ENCODE assay signal across 10 cellular contexts in genomic region chr12:76018672-76019071, GRCh38. TPM values are rescaled to one million over a fixed set of nuclear protein-coding genes. Genes with fewer than 3 reads are reported as not detected.
DNase-seq lines count a peak whose midpoint lies in the region; ATAC-seq lines count a peak whose summit lies in the region.
"Had no signal": no experiment of that assay in that cellular context is flagged by ENCODE, and none has a peak within 500 bp of the region (broad histone marks: within the 10 kb centered on the region; RNA-seq: fewer than 3 reads in every experiment).

No MANE protein-coding gene starts in this region.

- ATAC-seq in stimulated activated naive CD8-positive, alpha-beta T cell treated with anti-CD3 and anti-CD28 coated beads, Interleukin-15, amount 100 ng/mL, for 72 hours = no peak
- ATAC-seq in HG03457 (IDR thresholded peaks at IDR 0.05; ENCODE audit: unreplicated experiment) = no peak
- no peak for ATAC-seq in GM21717 (IDR thresholded peaks at IDR 0.05; ENCODE audit: unreplicated experiment)

- CTCF ChIA-PET in activated CD4-positive, alpha-beta memory T cell treated with anti-CD3 and anti-CD28 coated beads, Interleukin-2, amount 10 ng/mL, durations not matched to agents 7 days and 5 days (lab: Charles Lee) = interaction anchor here (1.7 to 2.4 kb wide), 2 partner anchors 12 to 33 kb away, joined by 6 to 11 read pairs; partner anchors contain the start of gene PHLDA1

- peak overlapping the region; percentile 6 for H3K27ac Mint-ChIP-seq in stimulated activated naive CD8-positive, alpha-beta T cell treated with anti-CD3 and anti-CD28 coated beads, Interleukin-15, Interleukin-2, amounts not matched to agents 100 ng/mL and 50 ng/mL, for 24 hours
- no peak overlapping the region for H3K27ac Mint-ChIP-seq in stimulated activated naive CD8-positive, alpha-beta T cell treated with anti-CD3 and anti-CD28 coated beads, Interleukin-15, amount 100 ng/mL, for 72 hours
- peak overlapping the region; percentile 100 for H3K27ac Mint-ChIP-seq in activated CD4-positive, alpha-beta memory T cell treated with anti-CD3 and anti-CD28 coated beads, Interleukin-2, amount 10 ng/mL, durations not matched to agents 7 days and 5 days

- no peak overlapping the region for H3K4me3 Mint-ChIP-seq in stimulated activated naive CD8-positive, alpha-beta T cell treated with anti-CD3 and anti-CD28 coated beads, Interleukin-15, Interleukin-2, amounts not matched to agents 100 ng/mL and 50 ng/mL, for 24 hours
- H3K4me3 Mint-ChIP-seq in stimulated activated naive CD8-positive, alpha-beta T cell treated with anti-CD3 and anti-CD28 coated beads, Interleukin-15, amount 100 ng/mL, for 72 hours = no peak overlapping the region
- H3K4me3 Mint-ChIP-seq in activated CD4-positive, alpha-beta memory T cell treated with anti-CD3 and anti-CD28 coated beads, Interleukin-2, amount 10 ng/mL, durations not matched to agents 7 days and 5 days = no peak overlapping the region

- H3K4me1 Mint-ChIP-seq in stimulated activated naive CD8-positive, alpha-beta T cell treated with anti-CD3 and anti-CD28 coated beads, Interleukin-15, Interleukin-2, amounts not matched to agents 100 ng/mL and 50 ng/mL, for 24 hours (ENCODE audit: low read depth) = peaks cover 62% of the 10 kb centered on the region
- H3K4me1 Mint-ChIP-seq in stimulated activated naive CD8-positive, alpha-beta T cell treated with anti-CD3 and anti-CD28 coated beads, Interleukin-15, amount 100 ng/mL, for 72 hours = peaks cover 57% of the 10 kb centered on the region
- peaks cover 65% of the 10 kb centered on the region for H3K4me1 Mint-ChIP-seq in activated CD4-positive, alpha-beta memory T cell treated with anti-CD3 and anti-CD28 coated beads, Interleukin-2, amount 10 ng/mL, durations not matched to agents 7 days and 5 days

- no peak for DNase-seq in stimulated activated naive CD8-positive, alpha-beta T cell treated with anti-CD3 and anti-CD28 coated beads, Interleukin-15, amount 100 ng/mL, for 72 hours
- no peak for DNase-seq in activated CD4-positive, alpha-beta memory T cell treated with anti-CD3 and anti-CD28 coated beads, Interleukin-2, amount 10 ng/mL, durations not matched to agents 7 days and 5 days
- DNase-seq in kidney glomerular epithelial cell (lab: John Stamatoyannopoulos, UW) (peak; percentile 44), H4 (ENCODE audit: low spot score) (no peak)
- DNase-seq in central memory CD4-positive, alpha-beta T cell = no peak
- DNase-seq: NCI-H774, RPMI8226 had no signal

- no peaks in the 10 kb centered on the region for H3K27me3 Mint-ChIP-seq in stimulated activated naive CD8-positive, alpha-beta T cell treated with anti-CD3 and anti-CD28 coated beads, Interleukin-15, Interleukin-2, amounts not matched to agents 100 ng/mL and 50 ng/mL, for 24 hours
- peaks cover 8% of the 10 kb centered on the region for H3K27me3 Mint-ChIP-seq in stimulated activated naive CD8-positive, alpha-beta T cell treated with anti-CD3 and anti-CD28 coated beads, Interleukin-15, amount 100 ng/mL, for 72 hours
- no peaks in the 10 kb centered on the region for H3K27me3 Mint-ChIP-seq in activated CD4-positive, alpha-beta memory T cell treated with anti-CD3 and anti-CD28 coated beads, Interleukin-2, amount 10 ng/mL, durations not matched to agents 7 days and 5 days

- no peaks in the 10 kb centered on the region for H3K36me3 Mint-ChIP-seq in stimulated activated naive CD8-positive, alpha-beta T cell treated with anti-CD3 and anti-CD28 coated beads, Interleukin-15, Interleukin-2, amounts not matched to agents 100 ng/mL and 50 ng/mL, for 24 hours (ENCODE audit: low read depth)
- peaks cover 4% of the 10 kb centered on the region for H3K36me3 Mint-ChIP-seq in activated CD4-positive, alpha-beta memory T cell treated with anti-CD3 and anti-CD28 coated beads, Interleukin-2, amount 10 ng/mL, durations not matched to agents 7 days and 5 days (ENCODE audit: low read depth)

- POLR2A ChIA-PET in activated CD4-positive, alpha-beta memory T cell treated with anti-CD3 and anti-CD28 coated beads, Interleukin-2, amount 10 ng/mL, durations not matched to agents 7 days and 5 days (lab: Charles Lee) = interaction anchor here (5.5 kb wide), 1 partner anchor 12 kb away, joined by 246 read pairs; the partner anchor contains the start of gene PHLDA1

- no peaks in the 10 kb centered on the region for H3K9me3 Mint-ChIP-seq in stimulated activated naive CD8-positive, alpha-beta T cell treated with anti-CD3 and anti-CD28 coated beads, Interleukin-15, Interleukin-2, amounts not matched to agents 100 ng/mL and 50 ng/mL, for 24 hours
- no peaks in the 10 kb centered on the region for H3K9me3 Mint-ChIP-seq in stimulated activated naive CD8-positive, alpha-beta T cell treated with anti-CD3 and anti-CD28 coated beads, Interleukin-15, amount 100 ng/mL, for 72 hours
- H3K9me3 Mint-ChIP-seq in activated CD4-positive, alpha-beta memory T cell treated with anti-CD3 and anti-CD28 coated beads, Interleukin-2, amount 10 ng/mL, durations not matched to agents 7 days and 5 days = no peaks in the 10 kb centered on the region

RNA-seq across cellular contexts. Expression of gene PHLDA1, which starts 12.9 kb away (rescaled TPM):
- total RNA-seq in activated CD4-positive, alpha-beta memory T cell treated with anti-CD3 and anti-CD28 coated beads, Interleukin-2, amount 10 ng/mL, durations not matched to agents 7 days and 5 days = 10 to 100 TPM; 42.8 TPM
- 19.5 and 25.1 TPM in 2 replicates for total RNA-seq in H4 (2014; rRNA removed; shearing (Covaris generic))

Comparison
In these comparisons a context has a peak if more than half of its experiments do, and no peak if none do; other contexts are left out.
1. H3K27ac Mint-ChIP-seq: peak in stimulated activated naive CD8-positive, alpha-beta T cell treated with anti-CD3 and anti-CD28 coated beads, Interleukin-15, Interleukin-2, amounts not matched to agents 100 ng/mL and 50 ng/mL, for 24 hours (single experiment) and activated CD4-positive, alpha-beta memory T cell treated with anti-CD3 and anti-CD28 coated beads, Interleukin-2, amount 10 ng/mL, durations not matched to agents 7 days and 5 days (single experiment); none in stimulated activated naive CD8-positive, alpha-beta T cell treated with anti-CD3 and anti-CD28 coated beads, Interleukin-15, amount 100 ng/mL, for 72 hours (0 of 2).